ENCODE assay signal across 8 cellular contexts in the genomic region with DNA sequence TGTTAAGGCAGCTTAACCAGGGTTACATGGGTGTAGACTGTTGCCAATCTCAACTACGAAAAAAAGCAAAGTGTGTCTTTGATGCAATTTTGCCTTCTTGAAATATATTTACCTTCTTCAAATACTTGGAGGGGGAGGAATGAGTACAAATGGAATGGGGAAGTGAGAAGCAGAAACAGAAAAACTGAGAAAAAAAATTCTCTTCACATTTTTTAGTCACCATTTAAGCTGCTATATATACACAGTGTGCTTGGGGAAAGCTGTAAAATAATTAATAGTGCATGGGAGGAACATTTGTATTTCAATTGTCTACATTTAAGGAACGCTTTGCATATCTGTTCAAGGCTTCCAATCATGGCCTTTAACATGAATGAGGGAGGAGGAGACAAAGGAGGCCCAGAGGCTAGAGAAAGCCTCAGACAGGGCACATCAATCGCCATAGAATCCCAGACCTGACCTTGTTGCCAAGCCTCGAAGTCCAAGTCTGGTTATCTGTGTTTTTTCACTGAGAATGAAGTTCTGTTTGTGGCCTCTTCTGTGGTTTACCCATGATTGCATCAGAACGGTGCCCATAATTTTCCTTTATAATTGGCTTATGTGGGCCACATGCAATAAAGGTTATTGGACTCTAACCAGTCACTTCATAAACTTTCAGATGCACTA.
A peak's percentile ranks its signal among the peaks of the same experiment; 100 is the strongest.
DNase-seq lines count a peak whose midpoint lies in the region; ATAC-seq and TF ChIP-seq lines count a peak whose summit lies in the region.

No MANE protein-coding gene starts in this region.

- ATAC-seq in HG03095 (IDR thresholded peaks at IDR 0.05; ENCODE audit: unreplicated experiment) (peak; percentile 52), left lung (peak; percentile 80), gastroesophageal sphincter (no peak)

- H3K79me2 ChIP-seq in SU-DHL-6 (ENCODE audit: insufficient read depth, low read length), result no peaks in the 10 kb centered on the region

- H3K27ac ChIP-seq in SU-DHL-6 (ENCODE audit: low read depth, low read length) (no peak overlapping the region), left lung (peak overlapping the region; percentile 28 to 29), gastroesophageal sphincter (peak overlapping the region in 2 of 4 donors; percentile 4 to 11), endodermal cell (ENCODE audit: low read depth, low read length) (no peak overlapping the region)

- H3K9ac ChIP-seq in SU-DHL-6 (ENCODE audit: low read length) (no peak overlapping the region), endodermal cell (ENCODE audit: extremely low read depth, low read length, poor library complexity, severe bottlenecking) (no peak overlapping the region)

- no peak overlapping the region for H3K27ac Mint-ChIP-seq in endodermal cell

- H3K36me3 ChIP-seq in SU-DHL-6 (ENCODE audit: low read length) (no peaks in the 10 kb centered on the region), left lung (no peaks in the 10 kb centered on the region), gastroesophageal sphincter (no peaks in the 10 kb centered on the region), endodermal cell (ENCODE audit: control insufficient read depth, insufficient read depth, low read length) (no peaks in the 10 kb centered on the region)

- H3K27me3 Mint-ChIP-seq in endodermal cell (ENCODE audit: insufficient read depth), result no peaks in the 10 kb centered on the region

- intact Hi-C loops in left lung (cut with DNase I), result no loop called here

- H3K27me3 ChIP-seq in SU-DHL-6 (ENCODE audit: low read length) (no peaks in the 10 kb centered on the region), left lung (no peaks in the 10 kb centered on the region), gastroesophageal sphincter (no peaks in the 10 kb centered on the region), endodermal cell (ENCODE audit: control insufficient read depth, insufficient read depth, low read length, poor library complexity, severe bottlenecking) (no peaks in the 10 kb centered on the region)

- peak; percentile 59 for DNase-seq in NCI-H2107 treated with DMSO at 0.1 percent for 48 hours (lab: John Stamatoyannopoulos, UW; ENCODE audit: unreplicated experiment)
- DNase-seq in NCI-H2107 (lab: John Stamatoyannopoulos, UW), result no peak
- no peak for DNase-seq in left lung
- no peak for DNase-seq in stimulated activated CD4-positive, alpha-beta T cell treated with anti-CD3 and anti-CD28 coated beads, Interleukin-15, amount 100 ng/mL, for 24 hours
- DNase-seq in endodermal cell, result no peak

- H3F3A ChIP-seq in SU-DHL-6 (ENCODE audit: insufficient read depth), result no peaks in the 10 kb centered on the region

- no peak for TF ChIP-seq EP300 in gastroesophageal sphincter (IDR thresholded peaks at IDR 0.05)

- H3K9me2 ChIP-seq in SU-DHL-6 (replicated peaks; ENCODE audit: insufficient read depth, low read length), result no peaks in the 10 kb centered on the region

- H3K4me1 ChIP-seq in left lung (peaks cover 7 to 12% of the 10 kb centered on the region in 2 donors), gastroesophageal sphincter (peaks cover 0 to 7% (median 5%) of the 10 kb centered on the region in 3 donors), endodermal cell (ENCODE audit: control insufficient read depth, insufficient read depth, low read length) (no peaks in the 10 kb centered on the region)

- 55 to 62% methylated on average over 4 to 5 of the region's 5 CpGs for whole genome bisulfite sequencing in gastroesophageal sphincter (ENCODE audit: low coverage in 1 of 2), 2 donors
- 79 to 88% methylated on average over 4 to 5 of the region's 5 CpGs for WGBS in endodermal cell (ENCODE audit: insufficient coverage in 1 of 2, insufficient read length in 1 of 2), 2 experiments

- no peaks in the 10 kb centered on the region for H4K20me1 ChIP-seq in SU-DHL-6 (ENCODE audit: low read depth, low read length)

- TF ChIP-seq CTCF in SU-DHL-6 (IDR thresholded peaks at IDR 0.05; ENCODE audit: insufficient read depth, low read length, poor library complexity, severe bottlenecking) (no peak), left lung (IDR thresholded peaks at IDR 0.05) (no peak), gastroesophageal sphincter (IDR thresholded peaks at IDR 0.05) (no peak), endodermal cell (conservative IDR thresholded peaks at IDR 0.05) (no peak)

- H3K9me3 ChIP-seq in SU-DHL-6 (ENCODE audit: insufficient read depth, low read length) (no peaks in the 10 kb centered on the region), left lung (no peaks in the 10 kb centered on the region), gastroesophageal sphincter (no peaks in the 10 kb centered on the region), endodermal cell (ENCODE audit: control insufficient read depth, low read length) (peaks cover 14% of the 10 kb centered on the region)

- no peak for TF ChIP-seq POLR2A in gastroesophageal sphincter (IDR thresholded peaks at IDR 0.05)

- no peak overlapping the region for H3K4me2 ChIP-seq in SU-DHL-6 (ENCODE audit: low read depth, low read length, poor library complexity, severe bottlenecking)

- peak overlapping the region; percentile 86 for H2AFZ ChIP-seq in SU-DHL-6 (ENCODE audit: low read depth, low read length, severe bottlenecking)

- H3K4me3 Mint-ChIP-seq in endodermal cell, result no peak overlapping the region

- H3K4me3 ChIP-seq in SU-DHL-6 (ENCODE audit: insufficient read depth, low read length, poor library complexity, severe bottlenecking) (no peak overlapping the region), left lung (no peak overlapping the region), gastroesophageal sphincter (no peak overlapping the region), endodermal cell (ENCODE audit: low read length) (no peak overlapping the region)

- no peaks in the 10 kb centered on the region for H3K4me1 Mint-ChIP-seq in endodermal cell

- H3K36me3 Mint-ChIP-seq in endodermal cell (ENCODE audit: low read depth), result no peaks in the 10 kb centered on the region

- H3K9me3 Mint-ChIP-seq in endodermal cell, result peaks cover 19% of the 10 kb centered on the region

Comparison
In these comparisons a context has a peak if more than half of its experiments do, and no peak if none do; other contexts are left out.
1. H3K27ac ChIP-seq: peak in left lung (2 of 2); none in SU-DHL-6 (single experiment) and endodermal cell (single experiment).